25 cellular contexts compared by ENCODE assay signal in the genomic region with DNA sequence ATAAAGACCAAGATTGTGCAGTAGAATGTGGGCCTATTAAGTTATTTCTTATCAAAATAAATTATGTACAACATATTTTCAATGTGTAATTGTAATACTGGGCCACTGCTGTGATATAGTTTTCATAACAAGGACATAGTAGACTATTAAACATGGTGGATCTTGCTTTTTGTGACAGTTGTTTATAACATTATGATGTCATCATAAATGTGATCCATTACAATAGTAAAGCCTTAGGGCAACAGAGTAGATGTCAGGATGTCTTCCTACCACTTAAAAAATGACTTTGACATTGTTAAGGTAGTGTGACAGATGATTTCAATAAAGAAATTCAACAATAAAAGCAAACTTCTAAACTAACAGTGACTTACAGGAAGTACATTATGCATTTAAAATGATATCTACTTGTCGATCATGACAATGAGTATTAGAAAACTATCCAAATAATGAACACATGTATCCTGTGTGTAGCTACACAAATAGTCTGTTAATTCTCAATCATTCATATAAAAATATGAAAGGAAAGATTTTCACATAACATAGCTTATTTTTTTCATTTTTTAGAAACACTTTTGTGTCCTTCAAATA.
"Had no signal": no experiment of that assay in that cellular context is flagged by ENCODE, and none has a peak within 500 bp of the region (broad histone marks: within the 10 kb centered on the region; RNA-seq: fewer than 3 reads in every experiment).

No MANE protein-coding gene starts in this region.

- H3K4me3 ChIP-seq: adrenal gland, breast epithelium, coronary artery, esophagus muscularis mucosa, gastrocnemius medialis, prostate gland, right atrium auricular region, thyroid gland, upper lobe of right lung had no signal

- ATAC-seq: activated T-cell treated with anti-CD3 and anti-CD28 coated beads, Interleukin-2, amount 50 U/mL, for 4 hours; gastrocnemius medialis; left cardiac atrium; natural killer cell; stimulated activated naive CD8-positive, alpha-beta T cell treated with anti-CD3 and anti-CD28 coated beads, Interleukin-15, Interleukin-2, amounts not matched to agents 100 U/mL and 50 U/mL, for 24 hours; upper lobe of right lung; WTC11 had no signal

- H3K9me3 Mint-ChIP-seq: activated T-cell treated with anti-CD3 and anti-CD28 coated beads, Interleukin-2, amount 50 U/mL, for 4 hours; activated T-helper 2 cell treated with anti-CD3 and anti-CD28 coated beads, Interferon-gamma antibody, Interleukin-2, Interleukin-4, amounts not matched to agents 10 μg/mL and 5 μg/mL and 100 μg/mL, durations not matched to agents 14 hours and 24 hours and 36 hours; central memory CD8-positive, alpha-beta T cell; natural killer cell; WTC11 had no signal

- H3K27me3 ChIP-seq: adrenal gland, breast epithelium, esophagus muscularis mucosa, gastrocnemius medialis, right atrium auricular region, thyroid gland, upper lobe of right lung had no signal

- DNase-seq: activated CD4-positive, alpha-beta T cell treated with anti-CD3 and anti-CD28 coated beads, Interleukin-2, amount 50 U/mL, for 4 hours; activated CD8-positive, alpha-beta memory T cell treated with anti-CD3 and anti-CD28 coated beads, Interleukin-2, amount 50 U/mL, for 48 hours; activated naive CD4-positive, alpha-beta T cell; activated T-cell treated with anti-CD3 and anti-CD28 coated beads, Interleukin-2, amount 50 U/mL, for 4 hours; adrenal gland; gastrocnemius medialis; islet precursor cell; left cardiac atrium; midbrain; natural killer cell; stimulated activated CD4-positive, alpha-beta T cell treated with anti-CD3 and anti-CD28 coated beads, Interleukin-4, amount 100 ng/mL, for 24 hours; stimulated activated naive CD8-positive, alpha-beta T cell treated with anti-CD3 and anti-CD28 coated beads, Interleukin-15, Interleukin-2, amounts not matched to agents 100 U/mL and 50 U/mL, for 24 hours; T-helper 9 cell; thyroid gland; upper lobe of right lung had no signal

- H3K27ac ChIP-seq: adrenal gland, breast epithelium, coronary artery, esophagus muscularis mucosa, gastrocnemius medialis, prostate gland, right atrium auricular region, thyroid gland, upper lobe of right lung had no signal

- H3K27ac Mint-ChIP-seq: activated naive CD8-positive, alpha-beta T cell; activated T-helper 2 cell treated with anti-CD3 and anti-CD28 coated beads, Interferon-gamma antibody, Interleukin-2, Interleukin-4, amounts not matched to agents 10 μg/mL and 5 μg/mL and 100 μg/mL, durations not matched to agents 14 hours and 24 hours and 36 hours; natural killer cell; WTC11 had no signal

- H3K27me3 Mint-ChIP-seq: activated naive CD8-positive, alpha-beta T cell; central memory CD8-positive, alpha-beta T cell had no signal

- H3K4me3 Mint-ChIP-seq: activated naive CD8-positive, alpha-beta T cell; activated T-cell treated with anti-CD3 and anti-CD28 coated beads, Interleukin-2, amount 50 U/mL, for 4 hours; central memory CD8-positive, alpha-beta T cell; natural killer cell had no signal

- H3K36me3 ChIP-seq: adrenal gland, breast epithelium, esophagus muscularis mucosa, gastrocnemius medialis, prostate gland, right atrium auricular region, thyroid gland, upper lobe of right lung had no signal

- FAIRE-seq: astrocyte had no signal

- H3K36me3 Mint-ChIP-seq: natural killer cell had no signal

- H3K9me3 ChIP-seq: adrenal gland, breast epithelium, esophagus muscularis mucosa, gastrocnemius medialis, prostate gland, right atrium auricular region, thyroid gland, upper lobe of right lung had no signal

- H3K4me1 ChIP-seq: adrenal gland, breast epithelium, prostate gland had no signal

- H3K4me1 Mint-ChIP-seq: central memory CD8-positive, alpha-beta T cell had no signal
